16 cellular contexts compared by ENCODE assay signal in genomic region chr13:53052675-53053074, GRCh38. TPM values are rescaled to one million over a fixed set of nuclear protein-coding genes. Genes with fewer than 3 reads are reported as not detected.
"Had no signal": no experiment of that assay in that cellular context is flagged by ENCODE, and none has a peak within 500 bp of the region (broad histone marks: within the 10 kb centered on the region; RNA-seq: fewer than 3 reads in every experiment).

No MANE protein-coding gene starts in this region.

- ATAC-seq: activated CD4-positive, alpha-beta T cell treated with anti-CD3 and anti-CD28 coated beads for 36 hours; activated CD8-positive, alpha-beta memory T cell treated with anti-CD3 and anti-CD28 coated beads, Interleukin-2, amount 10 ng/mL, durations not matched to agents 7 days and 5 days; gastroesophageal sphincter; natural killer cell; stimulated activated naive CD8-positive, alpha-beta T cell treated with anti-CD3 and anti-CD28 coated beads, Interleukin-15, amount 100 ng/mL, for 72 hours; WTC11 had no signal

- H3K4me3 ChIP-seq: esophagus muscularis mucosa, gastroesophageal sphincter, heart left ventricle, smooth muscle cell had no signal

- H3K4me1 ChIP-seq: gastroesophageal sphincter had no signal

- H3K36me3 ChIP-seq: esophagus muscularis mucosa, gastroesophageal sphincter, heart left ventricle had no signal

- H3K9me3 ChIP-seq: esophagus muscularis mucosa, gastroesophageal sphincter, heart left ventricle had no signal

- DNase-seq: activated CD4-positive, alpha-beta memory T cell treated with anti-CD3 and anti-CD28 coated beads, Interleukin-2, amount 10 ng/mL, durations not matched to agents 7 days and 5 days; activated CD4-positive, alpha-beta T cell treated with anti-CD3 and anti-CD28 coated beads for 36 hours; activated CD8-positive, alpha-beta memory T cell treated with anti-CD3 and anti-CD28 coated beads, Interleukin-2, amount 10 ng/mL, durations not matched to agents 7 days and 5 days; effector CD8-positive, alpha-beta T cell; heart left ventricle; kidney glomerular epithelial cell; mesendoderm; natural killer cell; stimulated activated CD4-positive, alpha-beta T cell treated with anti-CD3 and anti-CD28 coated beads, Interleukin-4, amount 100 ng/mL, for 1 hour; stimulated activated naive CD8-positive, alpha-beta T cell treated with anti-CD3 and anti-CD28 coated beads, Interleukin-15, amount 100 ng/mL, for 72 hours had no signal

- H3K27me3 ChIP-seq: esophagus muscularis mucosa, gastroesophageal sphincter had no signal

- FAIRE-seq: TTC549 had no signal

- H3K27ac ChIP-seq: esophagus muscularis mucosa, gastroesophageal sphincter, heart left ventricle had no signal

RNA-seq across cellular contexts. Expression of gene OLFM4, which starts 24.1 kb away (rescaled TPM):
- total RNA-seq: activated CD4-positive, alpha-beta memory T cell treated with anti-CD3 and anti-CD28 coated beads, Interleukin-2, amount 10 ng/mL, durations not matched to agents 7 days and 5 days; activated CD4-positive, alpha-beta T cell treated with anti-CD3 and anti-CD28 coated beads for 36 hours; activated CD8-positive, alpha-beta memory T cell treated with anti-CD3 and anti-CD28 coated beads, Interleukin-2, amount 10 ng/mL, durations not matched to agents 7 days and 5 days; natural killer cell; progenitor cell of endocrine pancreas; smooth muscle cell had no signal
- polyA plus RNA-seq: smooth muscle cell had no signal
